In genomic region chr1:90114521-90115141, GRCh38 we compare ENCODE assay signal across 8 cellular contexts.
DNase-seq lines count a peak whose midpoint lies in the region; ATAC-seq, FAIRE-seq and TF ChIP-seq lines count a peak whose summit lies in the region.

No MANE protein-coding gene starts in this region.

- intact Hi-C loops in sciatic nerve (cut with DNase I): no loop called here

- ATAC-seq in GM18907 (IDR thresholded peaks at IDR 0.05; ENCODE audit: unreplicated experiment) (no peak), sciatic nerve (no peak)

- WGBS in hepatocyte (ENCODE audit: low lambda C conversion rate, missing lambda C conversion rate): 21% methylated on average over 3 of the region's 3 CpGs

- H3K9me3 ChIP-seq in hepatocyte (ENCODE audit: low read depth): no peaks in the 10 kb centered on the region

- no peaks in the 10 kb centered on the region for H3K79me2 ChIP-seq in hepatocyte

- no peak overlapping the region for H3K4me2 ChIP-seq in hepatocyte

- no peak overlapping the region for H3K27ac ChIP-seq in hepatocyte

- DNase-seq in NCI-H2029 treated with DMSO at 0.1 percent for 48 hours (lab: John Stamatoyannopoulos, UW): peak; percentile 77
- peak; percentile 74 for DNase-seq in hepatocyte (ENCODE audit: low spot score)
- no peak for DNase-seq in activated CD8-positive, alpha-beta memory T cell treated with anti-CD3 and anti-CD28 coated beads, Interleukin-2, amount 50 U/mL, for 4 hours
- no peak for DNase-seq in sciatic nerve (ENCODE audit: low spot score)

- peak; percentile 63 for TF ChIP-seq CTCF in GM12873 (IDR thresholded peaks at IDR 0.05; ENCODE audit: insufficient read depth, low read depth, low read length, missing control alignments)
- TF ChIP-seq CTCF in hepatocyte (IDR thresholded peaks at IDR 0.05; ENCODE audit: poor library complexity): peak; percentile 85

- H2AFZ ChIP-seq in hepatocyte: no peak overlapping the region

- H3K27me3 ChIP-seq in hepatocyte: peaks cover 21% of the 10 kb centered on the region

- H3K9me2 ChIP-seq in hepatocyte (replicated peaks; ENCODE audit: insufficient read depth): no peaks in the 10 kb centered on the region

- no peak overlapping the region for H3K4me3 ChIP-seq in hepatocyte

- H3K4me1 ChIP-seq in hepatocyte (ENCODE audit: insufficient read depth): no peaks in the 10 kb centered on the region

- FAIRE-seq in A204.1 (lab: Jason Lieb, UNC) (peak; percentile 99), TTC549 (lab: Jason Lieb, UNC) (peak; percentile 89)

- H4K20me1 ChIP-seq in hepatocyte (ENCODE audit: insufficient read depth, poor library complexity, severe bottlenecking): no peaks in the 10 kb centered on the region

- H3K36me3 ChIP-seq in hepatocyte (replicated peaks; ENCODE audit: insufficient read depth, low read depth): no peaks in the 10 kb centered on the region

Comparison
In these comparisons a context has a peak if more than half of its experiments do, and no peak if none do; other contexts are left out.
1. DNase-seq: peak in NCI-H2029 treated with DMSO at 0.1 percent for 48 hours (single experiment) and hepatocyte (single experiment); none in activated CD8-positive, alpha-beta memory T cell treated with anti-CD3 and anti-CD28 coated beads, Interleukin-2, amount 50 U/mL, for 4 hours (single experiment) and sciatic nerve (single experiment).